15 cellular contexts compared by ENCODE assay signal in genomic region chr20:24206995-24207394, GRCh38.
"Had no signal": no experiment of that assay in that cellular context is flagged by ENCODE, and none has a peak within 500 bp of the region (broad histone marks: within the 10 kb centered on the region; RNA-seq: fewer than 3 reads in every experiment).

No MANE protein-coding gene starts in this region.

- H3K4me3 ChIP-seq: coronary artery, esophagus squamous epithelium, lower lobe of right lung, thyroid gland had no signal

- H3K27ac Mint-ChIP-seq: activated naive CD4-positive, alpha-beta T cell treated with anti-CD3 and anti-CD28 coated beads, Interleukin-2, amount 10 ng/mL, durations not matched to agents 7 days and 5 days; activated T-helper 2 cell treated with anti-CD3 and anti-CD28 coated beads, Interferon-gamma antibody, Interleukin-2, Interleukin-4, amounts not matched to agents 10 μg/mL and 5 μg/mL and 100 μg/mL, durations not matched to agents 14 hours and 24 hours and 36 hours; mesothelial cell of epicardium had no signal

- H3K36me3 Mint-ChIP-seq: activated naive CD4-positive, alpha-beta T cell treated with anti-CD3 and anti-CD28 coated beads, Interleukin-2, amount 10 ng/mL, durations not matched to agents 7 days and 5 days; mesothelial cell of epicardium had no signal

- ATAC-seq: foreskin keratinocyte, left colon, lower lobe of right lung had no signal

- H3K9me3 ChIP-seq: esophagus squamous epithelium, lower lobe of right lung, thyroid gland had no signal

- H3K4me3 Mint-ChIP-seq: activated naive CD4-positive, alpha-beta T cell treated with anti-CD3 and anti-CD28 coated beads, Interleukin-2, amount 10 ng/mL, durations not matched to agents 7 days and 5 days; mesothelial cell of epicardium had no signal

- H3K4me1 ChIP-seq: esophagus squamous epithelium, foreskin keratinocyte, lower lobe of right lung, thyroid gland had no signal

- H3K9me3 Mint-ChIP-seq: mesothelial cell of epicardium had no signal

- H3K27me3 ChIP-seq: thyroid gland had no signal

- DNase-seq: activated CD4-positive, alpha-beta T cell treated with anti-CD3 and anti-CD28 coated beads, Interleukin-2, amount 50 U/mL, for 48 hours; activated naive CD4-positive, alpha-beta T cell treated with anti-CD3 and anti-CD28 coated beads, Interleukin-2, amount 10 ng/mL, durations not matched to agents 7 days and 5 days; central memory CD4-positive, alpha-beta T cell; esophagus squamous epithelium; foreskin keratinocyte; head of caudate nucleus; left colon; lower lobe of right lung; stimulated activated CD4-positive, alpha-beta T cell treated with anti-CD3 and anti-CD28 coated beads, Interleukin-12 subunit alpha, Interleukin-12 subunit beta, amount 100 ng/mL, for 4 hours; stimulated activated CD4-positive, alpha-beta T cell treated with anti-CD3 and anti-CD28 coated beads, Interleukin-2, amount 100 ng/mL, for 24 hours; thyroid gland had no signal

- H3K36me3 ChIP-seq: esophagus squamous epithelium, lower lobe of right lung, thyroid gland had no signal

- H3K27ac ChIP-seq: coronary artery, esophagus squamous epithelium, foreskin keratinocyte, lower lobe of right lung, thyroid gland, VCaP had no signal
